ENCODE assay signal across 18 cellular contexts in genomic region chr20:46850416-46850815, GRCh38. TPM values are rescaled to one million over a fixed set of nuclear protein-coding genes. Genes with fewer than 3 reads are reported as not detected.
"Had no signal": no experiment of that assay in that cellular context is flagged by ENCODE, and none has a peak within 500 bp of the region (broad histone marks: within the 10 kb centered on the region; RNA-seq: fewer than 3 reads in every experiment).

No MANE protein-coding gene starts in this region.

- H3K9me3 ChIP-seq: thyroid gland had no signal

- H3K4me3 ChIP-seq: thyroid gland had no signal

- H3K4me1 Mint-ChIP-seq: activated CD4-positive, alpha-beta T cell treated with anti-CD3 and anti-CD28 coated beads, Interleukin-2, amount 10 ng/mL, durations not matched to agents 7 days and 5 days had no signal

- H3K27ac Mint-ChIP-seq: activated CD4-positive, alpha-beta T cell treated with anti-CD3 and anti-CD28 coated beads, Interleukin-2, amount 10 ng/mL, durations not matched to agents 7 days and 5 days; activated CD8-positive, alpha-beta T cell treated with anti-CD3 and anti-CD28 coated beads for 36 hours; activated naive CD4-positive, alpha-beta T cell treated with anti-CD3 and anti-CD28 coated beads, Interleukin-2, amount 50 U/mL, for 72 hours had no signal

- H3K36me3 ChIP-seq: thyroid gland had no signal

- H3K36me3 Mint-ChIP-seq: activated naive CD4-positive, alpha-beta T cell treated with anti-CD3 and anti-CD28 coated beads, Interleukin-2, amount 50 U/mL, for 72 hours; brain had no signal

- DNase-seq: activated CD4-positive, alpha-beta T cell treated with anti-CD3 and anti-CD28 coated beads, Interleukin-2, amount 10 ng/mL, durations not matched to agents 7 days and 5 days; activated CD4-positive, CD25-positive, alpha-beta regulatory T cell treated with anti-CD3 and anti-CD28 coated beads, Interleukin-2, amount 50 U/mL, for 72 hours; activated CD8-positive, alpha-beta T cell treated with anti-CD3 and anti-CD28 coated beads for 36 hours; aorta; dermis blood vessel endothelial cell; effector CD8-positive, alpha-beta T cell; erythroblast; foreskin keratinocyte; hypothalamus; midbrain; posterior cingulate gyrus; stimulated activated CD4-positive, alpha-beta T cell treated with anti-CD3 and anti-CD28 coated beads, Interleukin-12 subunit alpha, Interleukin-12 subunit beta, amount 100 ng/mL, for 4 hours; stimulated activated CD4-positive, alpha-beta T cell treated with anti-CD3 and anti-CD28 coated beads, Interleukin-4, amount 100 ng/mL, for 4 hours; stimulated activated naive CD8-positive, alpha-beta T cell treated with anti-CD3 and anti-CD28 coated beads, Interleukin-15, Interleukin-2, amounts not matched to agents 100 U/mL and 50 U/mL, for 24 hours had no signal

- H3K4me3 Mint-ChIP-seq: activated CD4-positive, alpha-beta T cell treated with anti-CD3 and anti-CD28 coated beads, Interleukin-2, amount 10 ng/mL, durations not matched to agents 7 days and 5 days; activated CD8-positive, alpha-beta T cell treated with anti-CD3 and anti-CD28 coated beads for 36 hours had no signal

- H3K27ac ChIP-seq: foreskin keratinocyte, thyroid gland had no signal

- H3K27me3 Mint-ChIP-seq: activated CD4-positive, alpha-beta T cell treated with anti-CD3 and anti-CD28 coated beads, Interleukin-2, amount 10 ng/mL, durations not matched to agents 7 days and 5 days had no signal

- H3K9me3 Mint-ChIP-seq: activated CD4-positive, alpha-beta T cell treated with anti-CD3 and anti-CD28 coated beads, Interleukin-2, amount 10 ng/mL, durations not matched to agents 7 days and 5 days had no signal

- H3K4me1 ChIP-seq: foreskin keratinocyte, thyroid gland had no signal

- H3K27me3 ChIP-seq: foreskin keratinocyte, thyroid gland had no signal

- FAIRE-seq: urothelium cell line had no signal

- ATAC-seq: activated CD8-positive, alpha-beta T cell treated with anti-CD3 and anti-CD28 coated beads for 36 hours; activated naive CD4-positive, alpha-beta T cell treated with anti-CD3 and anti-CD28 coated beads, Interleukin-2, amount 50 U/mL, for 72 hours; foreskin keratinocyte; stimulated activated naive CD8-positive, alpha-beta T cell treated with anti-CD3 and anti-CD28 coated beads, Interleukin-15, Interleukin-2, amounts not matched to agents 100 U/mL and 50 U/mL, for 24 hours had no signal

RNA-seq across cellular contexts. Expression of gene EYA2, which starts 44.2 kb away (rescaled TPM):
- total RNA-seq: activated CD4-positive, alpha-beta T cell treated with anti-CD3 and anti-CD28 coated beads, Interleukin-2, amount 10 ng/mL, durations not matched to agents 7 days and 5 days; activated CD8-positive, alpha-beta T cell treated with anti-CD3 and anti-CD28 coated beads for 36 hours; activated naive CD4-positive, alpha-beta T cell treated with anti-CD3 and anti-CD28 coated beads, Interleukin-2, amount 50 U/mL, for 72 hours; dermis blood vessel endothelial cell; foreskin keratinocyte had no signal
- polyA plus RNA-seq: foreskin keratinocyte had no signal
